Comparison of ENCODE assay signal across 17 cellular contexts in genomic region chr18:57998461-57998860, GRCh38. TPM values are rescaled to one million over a fixed set of nuclear protein-coding genes. Genes with fewer than 3 reads are reported as not detected.
DNase-seq lines count a peak whose midpoint lies in the region; ATAC-seq, FAIRE-seq and TF ChIP-seq lines count a peak whose summit lies in the region.
"Had no signal": no experiment of that assay in that cellular context is flagged by ENCODE, and none has a peak within 500 bp of the region (broad histone marks: within the 10 kb centered on the region; RNA-seq: fewer than 3 reads in every experiment).

No MANE protein-coding gene starts in this region.

- no peak for TF ChIP-seq POLR2A in H54 (IDR thresholded peaks at IDR 0.05; ENCODE audit: low read depth, low read length)

- no peak overlapping the region for H3K4me2 ChIP-seq in PC-3 (ENCODE audit: low read length)
- H3K4me2 ChIP-seq: PC-9 had no signal

- FAIRE-seq in bronchial epithelial cell (lab: Jason Lieb, UNC) = no peak
- FAIRE-seq in H54 (lab: Jason Lieb, UNC) = no peak

- H3K9ac ChIP-seq in PC-3 (ENCODE audit: low read length) = no peak overlapping the region

- in situ Hi-C loops in ACHN (cut with HindIII; ENCODE audit: low pct_ligation_motif_present, low pct_unique_long_range_greater_than_20kb, low sequenced_read_pairs) = no loop called here

- H3K9me2 ChIP-seq in PC-3 (replicated peaks; ENCODE audit: low read length) = no peaks in the 10 kb centered on the region

- H2AFZ ChIP-seq in PC-3 (ENCODE audit: low read length) = no peak overlapping the region
- H2AFZ ChIP-seq: PC-9 had no signal

- no peaks in the 10 kb centered on the region for H3K9me3 ChIP-seq in PC-3 (ENCODE audit: low read length)
- H3K9me3 ChIP-seq in mucosa of descending colon = no peaks in the 10 kb centered on the region
- H3K9me3 ChIP-seq: BE2C had no signal

- H3F3A ChIP-seq in PC-3 (ENCODE audit: low read length, unreplicated experiment) = peaks cover 5% of the 10 kb centered on the region

- no peak for TF ChIP-seq CTCF in PC-3 (conservative IDR thresholded peaks at IDR 0.05; ENCODE audit: low read depth, low read length)
- no peak for TF ChIP-seq CTCF in bronchial epithelial cell (IDR thresholded peaks at IDR 0.05; ENCODE audit: insufficient read depth, low read length, severe bottlenecking)
- no peak for TF ChIP-seq CTCF in mucosa of descending colon (IDR thresholded peaks at IDR 0.05)

- H3K4me3 ChIP-seq in PC-3 (ENCODE audit: low read length) (no peak overlapping the region), bronchial epithelial cell (ENCODE audit: low read depth, low read length) (no peak overlapping the region), mucosa of descending colon (no peak overlapping the region)
- H3K4me3 ChIP-seq: PC-9 had no signal

- H3K4me1 ChIP-seq in PC-3 (ENCODE audit: insufficient read depth, low read length) (peaks cover 13% of the 10 kb centered on the region), mucosa of descending colon (ENCODE audit: low read depth) (no peaks in the 10 kb centered on the region)
- H3K4me1 ChIP-seq: BE2C had no signal

- no peaks in the 10 kb centered on the region for H4K20me1 ChIP-seq in PC-3 (ENCODE audit: low read length)

- POLR2A ChIA-PET in PC-3 (lab: Charles Lee; ENCODE audit: unreplicated experiment) = no interaction called here

- ATAC-seq in PC-3 = peak; percentile 99
- peak; percentile 46 for ATAC-seq in mucosa of descending colon

- intact Hi-C loops in PC-3 (cut with micrococcal nuclease) (no loop called here), mucosa of descending colon (cut with DNase I, micrococcal nuclease) (no loop called here)

- CTCF ChIA-PET in PC-3 (lab: Charles Lee) = no interaction called here

- H3K27ac ChIP-seq in PC-3 (ENCODE audit: low read length) = no peak overlapping the region
- H3K27ac ChIP-seq: PC-9 had no signal

- H3K36me3 ChIP-seq in PC-3 (ENCODE audit: low read depth, low read length) = no peaks in the 10 kb centered on the region
- no peaks in the 10 kb centered on the region for H3K36me3 ChIP-seq in bronchial epithelial cell (ENCODE audit: control insufficient read depth, insufficient read depth, low read length)
- no peaks in the 10 kb centered on the region for H3K36me3 ChIP-seq in mucosa of descending colon (ENCODE audit: low read depth)
- H3K36me3 ChIP-seq: BE2C had no signal

- BruUV-seq in PC-3 (replicated peaks; lab: Mats Ljungman, UMichigan) = no TSS peak

- H3K79me2 ChIP-seq in PC-3 (ENCODE audit: low read length) = no peaks in the 10 kb centered on the region

- no peaks in the 10 kb centered on the region for H3K27me3 ChIP-seq in PC-3 (ENCODE audit: low read length)
- no peaks in the 10 kb centered on the region for H3K27me3 ChIP-seq in bronchial epithelial cell (ENCODE audit: control insufficient read depth, insufficient read depth, low read length)
- H3K27me3 ChIP-seq: BE2C had no signal

- DNase-seq in ELR (ENCODE audit: low read depth) (peak; percentile 84), PC-3 (peak; percentile 83), bronchial epithelial cell (ENCODE audit: low read depth) (peak; percentile 84), mucosa of descending colon (no peak), ACHN (no peak), OCI-M1 (lab: John Stamatoyannopoulos, UW) (no peak), H54 (ENCODE audit: insufficient read length, low spot score) (no peak)
- DNase-seq: BE2C; CD4-positive, alpha-beta memory T cell; MV-4-11; NCI-H1436 treated with DMSO at 0.1 percent for 48 hours; NCI-H2081 treated with DMSO at 0.1 percent for 48 hours; NCI-H2227 treated with DMSO at 0.1 percent for 48 hours; NCI-H69; NK-92 treated with Interleukin-12 subunit alpha and Interleukin-12 subunit beta, amount 100 ng/mL, for 24 hours; PC-9; SHP77 had no signal

RNA-seq across cellular contexts. Expression of gene NEDD4L, which starts 45.6 kb away (rescaled TPM):
- 100 and 105 TPM in 2 replicates for total RNA-seq in PC-3 (2014; rRNA removed)
- 11.3 and 14.2 TPM in 2 replicates for total RNA-seq in bronchial epithelial cell
- total RNA-seq in mucosa of descending colon = 100 to 1,000 TPM; 161 to 309 (median 256) TPM

Comparison
In these comparisons a context has a peak if more than half of its experiments do, and no peak if none do; other contexts are left out.
1. DNase-seq: peak in ELR (single experiment), PC-3 (single experiment) and bronchial epithelial cell (single experiment); none in mucosa of descending colon (0 of 3), ACHN (single experiment), OCI-M1 (single experiment) and H54 (single experiment).